ENCODE assay signal across 21 cellular contexts in genomic region chr20:34952676-34953075, GRCh38. TPM values are rescaled to one million over a fixed set of nuclear protein-coding genes. Genes with fewer than 3 reads are reported as not detected.
DNase-seq lines count a peak whose midpoint lies in the region; ATAC-seq, FAIRE-seq and TF ChIP-seq lines count a peak whose summit lies in the region.
"Had no signal": no experiment of that assay in that cellular context is flagged by ENCODE, and none has a peak within 500 bp of the region (broad histone marks: within the 10 kb centered on the region; RNA-seq: fewer than 3 reads in every experiment).

No MANE protein-coding gene starts in this region.

- no peak for TF ChIP-seq EP300 in esophagus muscularis mucosa (IDR thresholded peaks at IDR 0.05)

- WGBS in heart right ventricle, 2 donors: 63 to 72% methylated on average over 5 of the region's 5 CpGs
- 73% methylated on average over 5 of the region's 5 CpGs for WGBS in right cardiac atrium
- 82% methylated on average over 5 of the region's 5 CpGs for WGBS in esophagus muscularis mucosa

- intact Hi-C loops in heart right ventricle (cut with DNase I): no loop called here
- intact Hi-C loops in right cardiac atrium (cut with DNase I): no loop called here
- intact Hi-C loops in kidney (cut with DNase I): no loop called here
- intact Hi-C loops in esophagus muscularis mucosa (cut with DNase I): no loop called here

- H3K4me1 Mint-ChIP-seq in type B pancreatic cell (ENCODE audit: unreplicated experiment): peaks cover 46% of the 10 kb centered on the region

- H3K27me3 Mint-ChIP-seq in type B pancreatic cell: peaks cover 4% of the 10 kb centered on the region
- H3K27me3 Mint-ChIP-seq: dendritic cell treated with granulocyte-macrophage colony-stimulating factor and Interleukin-4, amounts not matched to agents 40 ng/mL and 50 ng/mL, for 4 days; memory B cell; naive thymus-derived CD8-positive, alpha-beta T cell had no signal

- peak overlapping the region; percentile 73 for H3K4me3 Mint-ChIP-seq in type B pancreatic cell
- H3K4me3 Mint-ChIP-seq: CD14-positive monocyte; dendritic cell treated with granulocyte-macrophage colony-stimulating factor and Interleukin-4, amounts not matched to agents 40 ng/mL and 50 ng/mL, for 4 days; memory B cell; naive thymus-derived CD8-positive, alpha-beta T cell had no signal

- H3K27me3 ChIP-seq in heart right ventricle: no peaks in the 10 kb centered on the region
- no peaks in the 10 kb centered on the region for H3K27me3 ChIP-seq in right cardiac atrium (ENCODE audit: control insufficient read depth, insufficient read depth)
- H3K27me3 ChIP-seq in esophagus muscularis mucosa: no peaks in the 10 kb centered on the region
- H3K27me3 ChIP-seq: brain microvascular endothelial cell, tibial nerve had no signal

- TF ChIP-seq CTCF in heart right ventricle (IDR thresholded peaks at IDR 0.05): no peak
- no peak for TF ChIP-seq CTCF in kidney (IDR thresholded peaks at IDR 0.05; ENCODE audit: borderline replicate concordance, extremely low read depth, insufficient read depth)
- no peak for TF ChIP-seq CTCF in type B pancreatic cell (conservative IDR thresholded peaks at IDR 0.05)
- no peak for TF ChIP-seq CTCF in esophagus muscularis mucosa (IDR thresholded peaks at IDR 0.05)

- peak overlapping the region; percentile 85 for H3K27ac Mint-ChIP-seq in type B pancreatic cell
- H3K27ac Mint-ChIP-seq: CD14-positive monocyte; dendritic cell treated with granulocyte-macrophage colony-stimulating factor and Interleukin-4, amounts not matched to agents 40 ng/mL and 50 ng/mL, for 4 days; memory B cell had no signal

- H3K9me3 ChIP-seq in heart right ventricle (no peaks in the 10 kb centered on the region), right cardiac atrium (ENCODE audit: control insufficient read depth, low read length) (no peaks in the 10 kb centered on the region), SK-N-MC (ENCODE audit: low read depth, low read length) (no peaks in the 10 kb centered on the region), kidney (ENCODE audit: control insufficient read depth in 1 of 2, low read length in 2 of 2) (no peaks in the 10 kb centered on the region), esophagus muscularis mucosa (no peaks in the 10 kb centered on the region)
- H3K9me3 ChIP-seq: tibial nerve had no signal

- FAIRE-seq in kidney (lab: Jason Lieb, UNC): no peak

- no peak for TF ChIP-seq POLR2A in esophagus muscularis mucosa (IDR thresholded peaks at IDR 0.05; ENCODE audit: low read depth)

- H3K27ac ChIP-seq in heart right ventricle (peak overlapping the region in 9 of 10 donors; percentile 19 to 98 (median 64)), right cardiac atrium (ENCODE audit: low read length) (no peak overlapping the region), SK-N-MC (peak overlapping the region; percentile 81), kidney (ENCODE audit: low read depth in 2 of 2, low read length in 2 of 2) (peak overlapping the region; percentile 3), esophagus muscularis mucosa (replicated peaks in 1 of 4) (no peak overlapping the region)
- H3K27ac ChIP-seq: brain microvascular endothelial cell, tibial nerve had no signal

- DNase-seq in heart right ventricle: no peak
- DNase-seq in right cardiac atrium: no peak
- DNase-seq in SK-N-MC (ENCODE audit: low read depth, low spot score): peak; percentile 20
- DNase-seq in kidney: no peak
- DNase-seq in type B pancreatic cell (ENCODE audit: extremely low spot score, unreplicated experiment): no peak
- DNase-seq in esophagus muscularis mucosa (ENCODE audit: extremely low spot score): no peak
- no peak for DNase-seq in stimulated activated naive CD4-positive, alpha-beta T cell treated with Interleukin-2 at 50 U/mL for 16 hours (lab: John Stamatoyannopoulos, UW)
- DNase-seq: activated CD4-positive, alpha-beta T cell treated with anti-CD3 and anti-CD28 coated beads, Interleukin-2, amount 50 U/mL, for 4 hours; activated naive CD4-positive, alpha-beta T cell treated with anti-CD3 and anti-CD28 coated beads, Interleukin-2, amount 50 U/mL, for 16 hours; activated T-cell treated with anti-CD3 and anti-CD28 coated beads for 4 hours; brain microvascular endothelial cell; glutamatergic neuron; naive thymus-derived CD8-positive, alpha-beta T cell; NCI-H2107; RPMI8226; T-helper 1 cell had no signal

- no peak for ATAC-seq in heart right ventricle
- ATAC-seq in right cardiac atrium: no peak
- no peak for ATAC-seq in HG02884 (IDR thresholded peaks at IDR 0.05; ENCODE audit: unreplicated experiment)
- ATAC-seq: naive thymus-derived CD8-positive, alpha-beta T cell had no signal

- H3K4me3 ChIP-seq in heart right ventricle: no peak overlapping the region
- H3K4me3 ChIP-seq in right cardiac atrium (ENCODE audit: low read length): no peak overlapping the region
- peak overlapping the region; percentile 43 for H3K4me3 ChIP-seq in SK-N-MC
- H3K4me3 ChIP-seq in kidney (ENCODE audit: low read length in 2 of 2): no peak overlapping the region
- H3K4me3 ChIP-seq in esophagus muscularis mucosa: no peak overlapping the region
- H3K4me3 ChIP-seq: tibial nerve had no signal

- H3K36me3 ChIP-seq in heart right ventricle (peaks cover 0 to 38% (median 0%) of the 10 kb centered on the region in 9 donors), SK-N-MC (ENCODE audit: insufficient read depth, low read length) (peaks cover 22% of the 10 kb centered on the region), kidney (ENCODE audit: control insufficient read depth in 1 of 2, insufficient read depth in 2 of 2, low read length in 2 of 2) (no peaks in the 10 kb centered on the region), esophagus muscularis mucosa (peaks cover 0 to 14% (median 10%) of the 10 kb centered on the region in 4 donors)
- H3K36me3 ChIP-seq: brain microvascular endothelial cell had no signal

- H3K9me3 Mint-ChIP-seq in type B pancreatic cell: peaks cover 4% of the 10 kb centered on the region
- H3K9me3 Mint-ChIP-seq: dendritic cell treated with granulocyte-macrophage colony-stimulating factor and Interleukin-4, amounts not matched to agents 40 ng/mL and 50 ng/mL, for 4 days; memory B cell; naive thymus-derived CD8-positive, alpha-beta T cell had no signal

- no peaks in the 10 kb centered on the region for H3K36me3 Mint-ChIP-seq in type B pancreatic cell

- no peak overlapping the region for H3K9ac ChIP-seq in SK-N-MC (ENCODE audit: insufficient read length)
- H3K9ac ChIP-seq in kidney (ENCODE audit: low read length in 2 of 2): no peak overlapping the region

- H3K4me1 ChIP-seq in heart right ventricle: peaks cover 0 to 46% (median 23%) of the 10 kb centered on the region in 9 donors
- no peaks in the 10 kb centered on the region for H3K4me1 ChIP-seq in right cardiac atrium (ENCODE audit: control insufficient read depth, insufficient read depth, low read length)
- peaks cover 15 to 20% of the 10 kb centered on the region in 2 donors for H3K4me1 ChIP-seq in kidney (ENCODE audit: control insufficient read depth in 1 of 2, insufficient read depth in 1 of 2, low read depth in 1 of 2, low read length in 2 of 2)
- peaks cover 12 to 21% (median 19%) of the 10 kb centered on the region in 4 donors for H3K4me1 ChIP-seq in esophagus muscularis mucosa

RNA-seq across cellular contexts. Expression of gene GSS, which starts 2.9 kb away (rescaled TPM):
- total RNA-seq in heart right ventricle: 10 to 100 TPM; 20.0 to 33.2 (median 24.7) TPM
- polyA plus RNA-seq in heart right ventricle: 10 to 100 TPM; 30.6 to 60.4 TPM
- 10 to 100 TPM; 23.6 to 32.6 (median 26.3) TPM for total RNA-seq in right cardiac atrium
- polyA plus RNA-seq in right cardiac atrium: 37.7 TPM
- 54.9 TPM for total RNA-seq in kidney
- 71.5 TPM for polyA plus RNA-seq in kidney (ENCODE audit: insufficient read depth, low read depth, low replicate concordance)
- total RNA-seq in type B pancreatic cell (ENCODE audit: low replicate concordance): 43.3 and 66.4 TPM in 2 replicates
- 10 to 100 TPM; 27.7 to 36.1 (median 28.5) TPM for total RNA-seq in esophagus muscularis mucosa

RNA-seq across cellular contexts. Expression of gene MYH7B, which starts 3.0 kb away (rescaled TPM):
- 100 to 1,000 TPM; 117 to 318 (median 182) TPM for total RNA-seq in heart right ventricle
- polyA plus RNA-seq in heart right ventricle: 100 to 1,000 TPM in 1 of 2 donors, 10 to 100 TPM in 1; 22.1 to 962 TPM
- 100 to 1,000 TPM in 2 of 4 donors, 10 to 100 TPM in 2; 43.3 to 134 (median 99.2) TPM for total RNA-seq in right cardiac atrium
- polyA plus RNA-seq in right cardiac atrium: 125 TPM
- 0.76 TPM for total RNA-seq in kidney
- polyA plus RNA-seq in kidney (ENCODE audit: insufficient read depth, low read depth, low replicate concordance): 3.7 TPM
- 0.50 and 1.2 TPM in 2 replicates for total RNA-seq in type B pancreatic cell (ENCODE audit: low replicate concordance)
- under 1 TPM; 0.17 to 0.84 (median 0.37) TPM for total RNA-seq in esophagus muscularis mucosa
- polyA plus RNA-seq: CD14-positive monocyte had no signal

Comparison
In these comparisons a context has a peak if more than half of its experiments do, and no peak if none do; other contexts are left out.
1. H3K27ac ChIP-seq: peak in heart right ventricle (9 of 10), SK-N-MC (single experiment) and kidney (2 of 2); none in right cardiac atrium (single experiment) and esophagus muscularis mucosa (0 of 4).
2. RNA of gene MYH7B, which starts 3.0 kb away (total RNA-seq): 117 to 318 TPM in heart right ventricle and 43.3 to 134 TPM in right cardiac atrium; 0.50 to 1.2 TPM in type B pancreatic cell, 0.76 TPM in kidney (single experiment) and 0.17 to 0.84 TPM in esophagus muscularis mucosa; every median in the first group is over 10 times any median in the second.